Comparison of ENCODE assay signal across 8 cellular contexts in the genomic region with DNA sequence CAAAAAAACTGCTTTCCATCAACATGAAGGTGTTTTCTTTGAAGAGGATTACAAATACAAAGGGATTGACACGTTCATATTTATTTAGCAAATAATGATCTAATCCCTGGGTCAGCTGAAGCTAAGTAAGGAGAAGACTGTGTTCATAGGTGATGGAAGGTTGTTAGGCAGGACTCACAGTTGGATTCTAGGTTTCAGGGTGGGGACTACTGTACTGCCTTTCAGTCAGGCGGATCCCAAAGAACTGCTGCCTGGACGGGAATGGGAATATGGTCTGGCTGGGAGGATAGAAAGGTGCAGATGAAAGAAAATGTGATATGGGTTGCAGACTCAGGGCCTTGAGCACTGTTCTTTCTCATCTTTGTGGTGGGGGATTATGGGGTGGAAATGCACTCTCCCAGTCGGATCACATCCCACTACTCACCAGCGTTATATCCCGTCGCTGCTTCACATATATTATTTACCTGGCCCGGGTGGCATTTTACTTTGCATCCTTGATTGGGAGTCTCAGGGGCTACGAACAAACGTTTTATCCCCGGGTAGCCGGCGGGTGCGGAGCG.
DNase-seq lines count a peak whose midpoint lies in the region; ATAC-seq and TF ChIP-seq lines count a peak whose summit lies in the region.
"Not testable (repeated sequence)": the region's sequence is repeated elsewhere in the genome, so short reads cannot be mapped to it uniquely, and the experiment has no call there.

No MANE protein-coding gene starts in this region.

- CTCF ChIA-PET in activated CD4-positive, alpha-beta T cell treated with anti-CD3 and anti-CD28 coated beads for 36 hours (lab: Charles Lee), result interaction anchor here (1.1 kb wide), 1 partner anchor 24 kb away, joined by 3 read pairs; no protein-coding TSS in a partner anchor

- POLR2A ChIA-PET in activated CD4-positive, alpha-beta T cell treated with anti-CD3 and anti-CD28 coated beads for 36 hours (lab: Charles Lee), result interaction anchor here (0.6 kb wide), 1 partner anchor 262 kb away, joined by 6 read pairs; no protein-coding TSS in a partner anchor
- POLR2A ChIA-PET in naive thymus-derived CD8-positive, alpha-beta T cell (lab: Charles Lee), result not testable (repeated sequence)

- not testable (repeated sequence) for H3K4me1 Mint-ChIP-seq in IgD-negative memory B cell
- H3K4me1 Mint-ChIP-seq in activated CD4-positive, alpha-beta T cell treated with anti-CD3 and anti-CD28 coated beads for 36 hours, result peaks cover 14% of the 10 kb centered on the region
- peaks cover 37% of the 10 kb centered on the region for H3K4me1 Mint-ChIP-seq in brain
- H3K4me1 Mint-ChIP-seq in naive thymus-derived CD8-positive, alpha-beta T cell, result peaks cover 5 to 15% (median 12%) of the 10 kb centered on the region in 4 donors
- peaks cover 13% of the 10 kb centered on the region for H3K4me1 Mint-ChIP-seq in stimulated activated naive CD8-positive, alpha-beta T cell treated with anti-CD3 and anti-CD28 coated beads, Interleukin-15, Interleukin-2, amounts not matched to agents 100 ng/mL and 50 ng/mL, for 24 hours (ENCODE audit: low read depth)

- H3K27me3 Mint-ChIP-seq in IgD-negative memory B cell (peaks cover 37% of the 10 kb centered on the region), brain (peaks cover 29% of the 10 kb centered on the region)
- H3K27me3 Mint-ChIP-seq in activated CD4-positive, alpha-beta T cell treated with anti-CD3 and anti-CD28 coated beads for 36 hours, result peaks cover 54% of the 10 kb centered on the region
- peaks cover 40 to 88% (median 61%) of the 10 kb centered on the region in 5 donors for H3K27me3 Mint-ChIP-seq in naive thymus-derived CD8-positive, alpha-beta T cell
- peaks cover 78% of the 10 kb centered on the region for H3K27me3 Mint-ChIP-seq in stimulated activated naive CD8-positive, alpha-beta T cell treated with anti-CD3 and anti-CD28 coated beads, Interleukin-15, Interleukin-2, amounts not matched to agents 100 ng/mL and 50 ng/mL, for 24 hours

- not testable (repeated sequence) for H3K9me3 ChIP-seq in heart left ventricle

- not testable (repeated sequence) for TF ChIP-seq POLR2A in heart left ventricle (IDR thresholded peaks at IDR 0.05)

- not testable (repeated sequence) for H3K9me3 Mint-ChIP-seq in IgD-negative memory B cell; activated CD4-positive, alpha-beta T cell treated with anti-CD3 and anti-CD28 coated beads for 36 hours (ENCODE audit: low read depth); stimulated activated naive CD8-positive, alpha-beta T cell treated with anti-CD3 and anti-CD28 coated beads, Interleukin-15, Interleukin-2, amounts not matched to agents 100 ng/mL and 50 ng/mL, for 24 hours
- H3K9me3 Mint-ChIP-seq in brain, result peaks cover 3 to 16% (median 12%) of the 10 kb centered on the region in 5 experiments
- H3K9me3 Mint-ChIP-seq in naive thymus-derived CD8-positive, alpha-beta T cell, result peaks cover 0 to 11% (median 0%) of the 10 kb centered on the region in 9 donors

- intact Hi-C loops in activated CD4-positive, alpha-beta T cell treated with anti-CD3 and anti-CD28 coated beads for 36 hours (cut with DNase I, micrococcal nuclease); heart left ventricle (cut with DNase I): not testable (repeated sequence)

- H3K4me3 ChIP-seq in heart left ventricle, result peak overlapping the region in 9 of 12 donors; percentile 34 to 56 (median 46)

- H3K27ac Mint-ChIP-seq in IgD-negative memory B cell; activated CD4-positive, alpha-beta T cell treated with anti-CD3 and anti-CD28 coated beads for 36 hours; naive thymus-derived CD8-positive, alpha-beta T cell; stimulated activated naive CD8-positive, alpha-beta T cell treated with anti-CD3 and anti-CD28 coated beads, Interleukin-15, Interleukin-2, amounts not matched to agents 100 ng/mL and 50 ng/mL, for 24 hours: not testable (repeated sequence)
- peak overlapping the region; percentile 28 to 90 (median 88) for H3K27ac Mint-ChIP-seq in brain

- H3K36me3 ChIP-seq in heart left ventricle, result not testable (repeated sequence)

- peak; percentile 11 for ATAC-seq in activated CD4-positive, alpha-beta T cell treated with anti-CD3 and anti-CD28 coated beads for 36 hours
- not testable (repeated sequence) for ATAC-seq in heart left ventricle; naive thymus-derived CD8-positive, alpha-beta T cell

- 14 to 18% (median 17%) methylated on average over 14 to 15 of the region's 15 CpGs for WGBS in heart left ventricle, 4 donors

- peaks cover 0 to 13% (median 0%) of the 10 kb centered on the region in 12 donors for H3K4me1 ChIP-seq in heart left ventricle

- H3K4me3 Mint-ChIP-seq in IgD-negative memory B cell (peak overlapping the region; percentile 36 to 90 (median 81)), brain (peak overlapping the region; percentile 91 to 96 (median 93))
- H3K4me3 Mint-ChIP-seq in activated CD4-positive, alpha-beta T cell treated with anti-CD3 and anti-CD28 coated beads for 36 hours, result peak overlapping the region; percentile 76
- H3K4me3 Mint-ChIP-seq in naive thymus-derived CD8-positive, alpha-beta T cell, result peak overlapping the region; percentile 75 to 88 (median 82)
- peak overlapping the region; percentile 77 for H3K4me3 Mint-ChIP-seq in stimulated activated naive CD8-positive, alpha-beta T cell treated with anti-CD3 and anti-CD28 coated beads, Interleukin-15, Interleukin-2, amounts not matched to agents 100 ng/mL and 50 ng/mL, for 24 hours

- DNase-seq in COR-L47 (lab: John Stamatoyannopoulos, UW) (peak; percentile 28), NCI-H526 treated with DMSO at 0.1 percent for 48 hours (lab: John Stamatoyannopoulos, UW) (peak; percentile 11)
- not testable (repeated sequence) for DNase-seq in activated CD4-positive, alpha-beta T cell treated with anti-CD3 and anti-CD28 coated beads for 36 hours; heart left ventricle; naive thymus-derived CD8-positive, alpha-beta T cell

- TF ChIP-seq CTCF in brain (conservative IDR thresholded peaks at IDR 0.05); heart left ventricle (IDR thresholded peaks at IDR 0.05): not testable (repeated sequence)

- not testable (repeated sequence) for H3K36me3 Mint-ChIP-seq in IgD-negative memory B cell; activated CD4-positive, alpha-beta T cell treated with anti-CD3 and anti-CD28 coated beads for 36 hours (ENCODE audit: low read depth); naive thymus-derived CD8-positive, alpha-beta T cell; stimulated activated naive CD8-positive, alpha-beta T cell treated with anti-CD3 and anti-CD28 coated beads, Interleukin-15, Interleukin-2, amounts not matched to agents 100 ng/mL and 50 ng/mL, for 24 hours (ENCODE audit: low read depth)
- H3K36me3 Mint-ChIP-seq in brain, result peaks cover 17% of the 10 kb centered on the region

- H3K27ac ChIP-seq in heart left ventricle, result not testable (repeated sequence)

- H3K27me3 ChIP-seq in heart left ventricle, result peaks cover 5 to 48% (median 25%) of the 10 kb centered on the region in 9 donors
